In the genomic region with DNA sequence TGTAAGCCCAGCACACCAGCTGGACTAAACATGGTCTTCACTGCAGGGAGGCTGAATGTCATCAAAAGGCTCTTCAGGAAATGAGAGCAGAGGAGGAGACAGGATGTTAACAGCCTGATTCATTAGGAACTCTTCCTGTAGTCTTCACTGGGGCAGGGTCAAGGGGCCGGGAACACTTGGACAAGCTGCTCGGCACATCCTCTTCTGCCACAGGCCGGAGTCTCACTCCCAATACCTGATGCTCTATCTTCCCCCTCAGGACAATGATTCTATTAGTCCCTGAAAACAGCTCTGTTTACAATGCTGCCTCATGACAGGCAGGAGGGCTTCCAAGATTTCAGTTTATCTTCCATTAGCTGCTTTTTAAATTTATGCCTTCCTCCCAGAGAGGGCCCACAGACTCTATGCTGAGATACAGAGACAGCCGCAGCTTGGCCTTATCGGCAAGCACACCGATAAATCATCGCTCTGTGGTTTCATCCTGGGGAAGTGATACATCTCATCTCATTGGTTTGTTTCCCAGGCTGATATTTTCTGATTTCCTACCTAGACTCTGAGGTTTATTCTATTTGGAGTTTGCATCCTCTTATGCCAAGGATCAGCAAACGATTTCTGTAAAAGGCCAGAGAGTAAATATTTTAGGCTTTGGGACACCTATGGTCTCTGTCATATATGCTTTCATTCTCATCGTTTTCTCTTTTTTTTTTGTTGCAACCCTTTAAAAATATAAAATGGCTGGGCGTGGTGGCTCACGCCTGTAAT, we compare ENCODE assay signal across 22 cellular contexts.
DNase-seq lines count a peak whose midpoint lies in the region; ATAC-seq and TF ChIP-seq lines count a peak whose summit lies in the region.
"Had no signal": no experiment of that assay in that cellular context is flagged by ENCODE, and none has a peak within 500 bp of the region (broad histone marks: within the 10 kb centered on the region; RNA-seq: fewer than 3 reads in every experiment).

No MANE protein-coding gene starts in this region.

- H3K9me3 ChIP-seq in BLaER1 (no peaks in the 10 kb centered on the region), lower lobe of right lung (no peaks in the 10 kb centered on the region)

- no peaks in the 10 kb centered on the region for H4K20me1 ChIP-seq in BLaER1

- no peaks in the 10 kb centered on the region for H3K36me3 ChIP-seq in BLaER1
- no peaks in the 10 kb centered on the region for H3K36me3 ChIP-seq in lower lobe of right lung

- H3K36me3 Mint-ChIP-seq in natural killer cell: no peaks in the 10 kb centered on the region
- no peaks in the 10 kb centered on the region for H3K36me3 Mint-ChIP-seq in natural killer cell treated with Interleukin-12 subunit alpha and Interleukin-12 subunit beta and Interleukin-15 and Interleukin-18, amount 100 ng/mL, for 72 hours
- H3K36me3 Mint-ChIP-seq: brain; naive thymus-derived CD8-positive, alpha-beta T cell had no signal

- peaks cover 11 to 20% of the 10 kb centered on the region in 2 donors for H3K4me1 Mint-ChIP-seq in natural killer cell
- H3K4me1 Mint-ChIP-seq in natural killer cell treated with Interleukin-12 subunit alpha and Interleukin-12 subunit beta and Interleukin-15 and Interleukin-18, amount 100 ng/mL, for 72 hours (ENCODE audit: low read depth in 2 of 2): peaks cover 11 to 18% of the 10 kb centered on the region in 2 donors
- H3K4me1 Mint-ChIP-seq: brain had no signal

- DNase-seq in NOMO-1 treated with DMSO at 0.1 percent for 48 hours (lab: John Stamatoyannopoulos, UW; ENCODE audit: unreplicated experiment) (peak; percentile 92), dermis blood vessel endothelial cell (peak; percentile 10), lower lobe of right lung (no peak), DMS53 (lab: John Stamatoyannopoulos, UW) (no peak), natural killer cell (no peak)
- no peak for DNase-seq in natural killer cell treated with Interleukin-12 subunit alpha and Interleukin-12 subunit beta and Interleukin-15 and Interleukin-18, amount 100 ng/mL, for 72 hours (ENCODE audit: low spot score)
- DNase-seq: activated CD4-positive, alpha-beta T cell treated with anti-CD3 and anti-CD28 coated beads for 48 hours; activated CD8-positive, alpha-beta memory T cell treated with anti-CD3 and anti-CD28 coated beads, Interleukin-2, amount 50 U/mL, for 4 hours; activated naive CD4-positive, alpha-beta T cell treated with Interleukin-2 at 50 U/mL for 16 hours; EL; hippocampal formation; left colon; naive thymus-derived CD8-positive, alpha-beta T cell; NCI-H1436; NCI-H345; NK-92 treated with Interleukin-12 subunit alpha and Interleukin-12 subunit beta, amount 100 ng/mL, for 24 hours; SHP77 treated with DMSO at 0.1 percent for 48 hours; stimulated activated CD4-positive, alpha-beta T cell treated with anti-CD3 and anti-CD28 coated beads, Interleukin-15, amount 100 ng/mL, for 24 hours had no signal

- peak overlapping the region; percentile 25 for H3K4me2 ChIP-seq in BLaER1

- H3K27ac Mint-ChIP-seq in natural killer cell: no peak overlapping the region
- no peak overlapping the region for H3K27ac Mint-ChIP-seq in natural killer cell treated with Interleukin-12 subunit alpha and Interleukin-12 subunit beta and Interleukin-15 and Interleukin-18, amount 100 ng/mL, for 72 hours
- H3K27ac Mint-ChIP-seq: brain; naive thymus-derived CD8-positive, alpha-beta T cell; stimulated activated naive CD8-positive, alpha-beta T cell treated with anti-CD3 and anti-CD28 coated beads, Interleukin-15, Interleukin-2, amounts not matched to agents 100 ng/mL and 50 ng/mL, for 24 hours had no signal

- H3K27me3 ChIP-seq in BLaER1 (no peaks in the 10 kb centered on the region), lower lobe of right lung (ENCODE audit: low read depth) (no peaks in the 10 kb centered on the region)

- intact Hi-C loops in lower lobe of right lung (cut with DNase I) (no loop called here), natural killer cell (cut with micrococcal nuclease) (no loop called here)

- no peak overlapping the region for H3K4me3 ChIP-seq in BLaER1
- no peak overlapping the region for H3K4me3 ChIP-seq in lower lobe of right lung

- H3K27ac ChIP-seq in BLaER1 (no peak overlapping the region), lower lobe of right lung (peak overlapping the region; percentile 11)

- H3K9ac ChIP-seq in BLaER1: no peak overlapping the region

- H3K4me1 ChIP-seq in BLaER1 (peaks cover 16% of the 10 kb centered on the region), lower lobe of right lung (peaks cover 5% of the 10 kb centered on the region)

- peak in 1 of 2 donors; percentile 29 for ATAC-seq in lower lobe of right lung
- no peak for ATAC-seq in GM19351 (IDR thresholded peaks at IDR 0.05; ENCODE audit: unreplicated experiment)
- ATAC-seq in natural killer cell: no peak
- no peak for ATAC-seq in natural killer cell treated with Interleukin-12 subunit alpha and Interleukin-12 subunit beta and Interleukin-15 and Interleukin-18, amount 100 ng/mL, for 72 hours
- ATAC-seq: left colon; naive thymus-derived CD8-positive, alpha-beta T cell had no signal

- H3K4me3 Mint-ChIP-seq in natural killer cell: no peak overlapping the region
- H3K4me3 Mint-ChIP-seq in natural killer cell treated with Interleukin-12 subunit alpha and Interleukin-12 subunit beta and Interleukin-15 and Interleukin-18, amount 100 ng/mL, for 72 hours: no peak overlapping the region
- H3K4me3 Mint-ChIP-seq: brain; naive thymus-derived CD8-positive, alpha-beta T cell; stimulated activated naive CD8-positive, alpha-beta T cell treated with anti-CD3 and anti-CD28 coated beads, Interleukin-15, Interleukin-2, amounts not matched to agents 100 ng/mL and 50 ng/mL, for 24 hours had no signal

- H3K27me3 Mint-ChIP-seq in natural killer cell (ENCODE audit: low read depth in 2 of 2): peaks cover 40 to 58% of the 10 kb centered on the region in 2 donors
- H3K27me3 Mint-ChIP-seq in natural killer cell treated with Interleukin-12 subunit alpha and Interleukin-12 subunit beta and Interleukin-15 and Interleukin-18, amount 100 ng/mL, for 72 hours: peaks cover 45 to 50% of the 10 kb centered on the region in 2 donors

- TF ChIP-seq CTCF in lower lobe of right lung (IDR thresholded peaks at IDR 0.05) (no peak), natural killer cell (IDR thresholded peaks at IDR 0.05) (no peak)

- H3K9me3 Mint-ChIP-seq in natural killer cell: no peaks in the 10 kb centered on the region
- peaks cover 3% of the 10 kb centered on the region for H3K9me3 Mint-ChIP-seq in natural killer cell treated with Interleukin-12 subunit alpha and Interleukin-12 subunit beta and Interleukin-15 and Interleukin-18, amount 100 ng/mL, for 72 hours
- H3K9me3 Mint-ChIP-seq: stimulated activated naive CD8-positive, alpha-beta T cell treated with anti-CD3 and anti-CD28 coated beads, Interleukin-15, Interleukin-2, amounts not matched to agents 100 ng/mL and 50 ng/mL, for 24 hours had no signal

Comparison
In these comparisons a context has a peak if more than half of its experiments do, and no peak if none do; other contexts are left out.
1. DNase-seq: peak in NOMO-1 treated with DMSO at 0.1 percent for 48 hours (single experiment) and dermis blood vessel endothelial cell (single experiment); none in lower lobe of right lung (single experiment), DMS53 (single experiment), natural killer cell (single experiment) and natural killer cell treated with Interleukin-12 subunit alpha and Interleukin-12 subunit beta and Interleukin-15 and Interleukin-18, amount 100 ng/mL, for 72 hours (single experiment).